8 cellular contexts compared by ENCODE assay signal in genomic region chr3:51669241-51670052, GRCh38. TPM values are rescaled to one million over a fixed set of nuclear protein-coding genes. Genes with fewer than 3 reads are reported as not detected.
DNase-seq lines count a peak whose midpoint lies in the region; ATAC-seq, FAIRE-seq and TF ChIP-seq lines count a peak whose summit lies in the region.

No MANE protein-coding gene starts in this region.

- peaks cover 10% of the 10 kb centered on the region for H3K36me3 Mint-ChIP-seq in activated CD4-positive, alpha-beta T cell treated with anti-CD3 and anti-CD28 coated beads, Interleukin-2, amount 10 ng/mL, durations not matched to agents 7 days and 5 days (ENCODE audit: low read depth)

- no peaks in the 10 kb centered on the region for H3K9me3 ChIP-seq in HepG2 (ENCODE audit: low read length)

- no peak overlapping the region for H2AFZ ChIP-seq in HepG2 (ENCODE audit: low read length)

- DNase-seq in H7: peak; percentile 89
- peak; percentile 38 for DNase-seq in NCI-H510A (lab: John Stamatoyannopoulos, UW)
- DNase-seq in activated CD4-positive, alpha-beta T cell treated with anti-CD3 and anti-CD28 coated beads, Interleukin-2, amount 10 ng/mL, durations not matched to agents 7 days and 5 days: peak; percentile 85
- peak; percentile 73 for DNase-seq in dedifferentiated amniotic fluid mesenchymal stem cell (ENCODE audit: extremely low spot score)
- DNase-seq in HepG2 (ENCODE audit: low spot score): peak; percentile 73
- DNase-seq in stimulated activated CD4-positive, alpha-beta T cell treated with anti-CD3 and anti-CD28 coated beads, Interleukin-4, amount 100 ng/mL, for 24 hours: peak; percentile 86

- ATAC-seq in HepG2 (peak; percentile 49), GM18868 (IDR thresholded peaks at IDR 0.05; ENCODE audit: unreplicated experiment) (no peak)

- peak overlapping the region; percentile 80 for H3K4me3 Mint-ChIP-seq in activated CD4-positive, alpha-beta T cell treated with anti-CD3 and anti-CD28 coated beads, Interleukin-2, amount 10 ng/mL, durations not matched to agents 7 days and 5 days

- TF ChIP-seq CTCF in C4-2B (conservative IDR thresholded peaks at IDR 0.05) (peak; percentile 95), HepG2 (CRISPR knock-in tag; IDR thresholded peaks at IDR 0.05) (peak; percentile 97)

- 46% methylated on average over 5 of the region's 9 CpGs for WGBS in HepG2 (ENCODE audit: low lambda C conversion rate)

- CTCF ChIA-PET in activated CD4-positive, alpha-beta T cell treated with anti-CD3 and anti-CD28 coated beads, Interleukin-2, amount 10 ng/mL, durations not matched to agents 7 days and 5 days (lab: Charles Lee): interaction anchor here (0.6 to 7.8 kb wide), 28 partner anchors 8 to 284 kb away, joined by 3 to 144 read pairs (median 4); partner anchors contain the start of genes DCAF1 and MANF
- CTCF ChIA-PET in HepG2 (lab: Yijun Ruan, JAX; ENCODE audit: low intra/inter-chr PET ratio, low total read pairs): interaction anchor here (0.7 to 1.9 kb wide), 5 partner anchors 13 to 168 kb away, joined by 3 to 12 read pairs (median 7); no protein-coding TSS in a partner anchor

- TF ChIP-seq POLR2A in HepG2 (IDR thresholded peaks at IDR 0.05; ENCODE audit: insufficient read depth in 1 of 2, low read depth in 2 of 2, low read length in 2 of 2): no peak

- intact Hi-C loops in HepG2 (cut with micrococcal nuclease; ENCODE audit: unreplicated experiment): loop anchor here (1.0 to 10.0 kb wide), 2 partner anchors 168 to 285 kb away; partner anchors contain the start of gene MANF

- POLR2A ChIA-PET in activated CD4-positive, alpha-beta T cell treated with anti-CD3 and anti-CD28 coated beads, Interleukin-2, amount 10 ng/mL, durations not matched to agents 7 days and 5 days (lab: Charles Lee): interaction anchor here (0.6 to 2.4 kb wide), 3 partner anchors 12 to 170 kb away, joined by 3 to 8 read pairs (median 7); partner anchors contain the start of gene DCAF1
- POLR2A ChIA-PET in HepG2 (lab: Yijun Ruan, JAX): interaction anchor here (1.6 to 4.2 kb wide), 2 partner anchors 168 to 170 kb away, joined by 9 to 44 read pairs; partner anchors contain the start of gene DCAF1

- peaks cover 56% of the 10 kb centered on the region for H3K4me1 Mint-ChIP-seq in activated CD4-positive, alpha-beta T cell treated with anti-CD3 and anti-CD28 coated beads, Interleukin-2, amount 10 ng/mL, durations not matched to agents 7 days and 5 days

- peaks cover 4% of the 10 kb centered on the region for H3K79me2 ChIP-seq in HepG2 (ENCODE audit: insufficient read depth, low read length)

- H3K27ac ChIP-seq in C4-2B (peak overlapping the region; percentile 96), HepG2 (ENCODE audit: extremely low read length, insufficient read depth, low read length) (no peak overlapping the region)

- FAIRE-seq in HepG2 (lab: Jason Lieb, UNC): peak; percentile 82

- H3K36me3 ChIP-seq in H7 (replicated peaks; ENCODE audit: control insufficient read depth, insufficient read depth, low read length) (no peaks in the 10 kb centered on the region), HepG2 (replicated peaks in 1 of 2; ENCODE audit: control insufficient read depth in 1 of 2, insufficient read depth in 2 of 2, low read length in 2 of 2) (no peaks in the 10 kb centered on the region; a peak in 1 of 5 replicates)

- no peaks in the 10 kb centered on the region for H3K9me3 Mint-ChIP-seq in activated CD4-positive, alpha-beta T cell treated with anti-CD3 and anti-CD28 coated beads, Interleukin-2, amount 10 ng/mL, durations not matched to agents 7 days and 5 days

- no peak overlapping the region for H3K4me3 ChIP-seq in H7 (ENCODE audit: insufficient read depth, low read depth, low read length)
- H3K4me3 ChIP-seq in HepG2 (replicated peaks in 1 of 3; ENCODE audit: insufficient read depth in 1 of 3, low read depth in 2 of 3, low read length in 3 of 3): no peak overlapping the region; a peak in 1 of 6 replicates

- H3K27me3 ChIP-seq in H7 (ENCODE audit: control insufficient read depth, insufficient read depth, low read length): no peaks in the 10 kb centered on the region
- no peaks in the 10 kb centered on the region for H3K27me3 ChIP-seq in HepG2 (ENCODE audit: control insufficient read depth in 1 of 2, insufficient read depth in 2 of 2, low read length in 2 of 2)

- BruUV-seq in HepG2 (replicated peaks; lab: Mats Ljungman, UMichigan): no TSS peak

- TF ChIP-seq RAD21 in HepG2 (CRISPR knock-in tag; IDR thresholded peaks at IDR 0.05): peak; percentile 77; the same call in 1 of the 2 replicates

- TF ChIP-seq EP300 in HepG2 (IDR thresholded peaks at IDR 0.05; ENCODE audit: low read depth in 2 of 2, low read length in 2 of 2) (no peak), HepG2 (CRISPR knock-in tag; IDR thresholded peaks at IDR 0.05; ENCODE audit: borderline replicate concordance) (no peak)

- no peaks in the 10 kb centered on the region for H3K27me3 Mint-ChIP-seq in activated CD4-positive, alpha-beta T cell treated with anti-CD3 and anti-CD28 coated beads, Interleukin-2, amount 10 ng/mL, durations not matched to agents 7 days and 5 days

- H3K27ac Mint-ChIP-seq in activated CD4-positive, alpha-beta T cell treated with anti-CD3 and anti-CD28 coated beads, Interleukin-2, amount 10 ng/mL, durations not matched to agents 7 days and 5 days: peak overlapping the region; percentile 87

- in situ Hi-C loops in HepG2 (cut with HindIII; ENCODE audit: extremely low pct_ligation_motif_present, low pct_unique_long_range_greater_than_20kb): loop anchor here (5.0 kb wide), 1 partner anchor 167 kb away; the partner anchor contains the start of gene DCAF1

- no peak overlapping the region for H3K9ac ChIP-seq in HepG2 (ENCODE audit: insufficient read depth, low read depth, low read length)

- H3K4me1 ChIP-seq in HepG2 (ENCODE audit: insufficient read depth, low read length): peaks cover 44% of the 10 kb centered on the region

- H3K4me2 ChIP-seq in HepG2 (ENCODE audit: low read depth, low read length): peak overlapping the region; percentile 26; the same call in 1 of the 2 replicates

- H4K20me1 ChIP-seq in HepG2 (ENCODE audit: insufficient read depth, low read length): no peaks in the 10 kb centered on the region

RNA-seq across cellular contexts. Expression of gene TEX264, which starts 1.6 kb away (rescaled TPM):
- total RNA-seq in H7 (2014; rRNA removed; shearing (Covaris generic)): 17.6 and 18.9 TPM in 2 replicates
- total RNA-seq in activated CD4-positive, alpha-beta T cell treated with anti-CD3 and anti-CD28 coated beads, Interleukin-2, amount 10 ng/mL, durations not matched to agents 7 days and 5 days: 10 to 100 TPM; 75.2 to 81.4 TPM
- total RNA-seq in HepG2 (2016; rRNA removed; fragmentation: Illumina TruSeq; extraction: Trizol): 18.8 and 35.2 TPM in 2 replicates
- 17.1 and 21.8 TPM in 2 replicates for total RNA-seq in HepG2 (2016; cell fraction: cytosol; rRNA removed; fragmentation: Illumina TruSeq; extraction: Trizol; ENCODE audit: low read depth)
- 21.1 and 37.8 TPM in 2 replicates for total RNA-seq in HepG2 (2016; cell fraction: insoluble cytoplasmic fraction; rRNA removed; fragmentation: Illumina TruSeq; extraction: Trizol)
- total RNA-seq in HepG2 (2016; cell fraction: membrane; rRNA removed; fragmentation: Illumina TruSeq; extraction: Trizol): 21.4 and 24.5 TPM in 2 replicates
- 32.3 and 33.9 TPM in 2 replicates for total RNA-seq in HepG2 (2016; cell fraction: nucleus; rRNA removed; fragmentation: Illumina TruSeq; extraction: Trizol)
- 52.1 and 59.2 TPM in 2 replicates for polyA plus RNA-seq in HepG2 (2011; rRNA removed)
- 63.4 and 75.9 TPM in 2 replicates for polyA plus RNA-seq in HepG2 (2011; cell fraction: cytosol; rRNA removed)
- 42.5 and 44.4 TPM in 2 replicates for polyA plus RNA-seq in HepG2 (2011; cell fraction: nucleus; rRNA removed)
- 22.0 and 25.2 TPM in 2 replicates for polyA plus RNA-seq in HepG2 (2012)
- polyA plus RNA-seq in HepG2 (2016; cell fraction: cytosol; fragmentation: Illumina TruSeq; extraction: Trizol; ENCODE audit: low read depth): 20.4 and 25.7 TPM in 2 replicates
- 23.5 and 26.8 TPM in 2 replicates for polyA plus RNA-seq in HepG2 (2016; cell fraction: insoluble cytoplasmic fraction; fragmentation: Illumina TruSeq; extraction: Trizol; ENCODE audit: low read depth)
- polyA plus RNA-seq in HepG2 (2016; cell fraction: membrane; fragmentation: Illumina TruSeq; extraction: Trizol; ENCODE audit: low read depth): 21.8 and 22.3 TPM in 2 replicates
- 54.4 and 73.2 TPM in 2 replicates for polyA plus RNA-seq in HepG2 (2016; cell fraction: nucleus; fragmentation: Illumina TruSeq; extraction: Trizol; ENCODE audit: insufficient read depth, low read depth)
- polyA minus RNA-seq in HepG2 (2011; rRNA and poly(A)+ RNA removed; ENCODE audit: low replicate concordance): 115 and 158 TPM in 2 replicates
- polyA minus RNA-seq in HepG2 (2011; cell fraction: cytosol; rRNA and poly(A)+ RNA removed): 28.8 and 28.9 TPM in 2 replicates
- 9.1 and 11.6 TPM in 2 replicates for polyA minus RNA-seq in HepG2 (2011; cell fraction: nucleus; rRNA and poly(A)+ RNA removed)

RNA-seq across cellular contexts. Expression of gene GRM2, which starts 37.4 kb away (rescaled TPM):
- total RNA-seq in H7 (2014; rRNA removed; shearing (Covaris generic)): 2.4 and 3.8 TPM in 2 replicates
- total RNA-seq in activated CD4-positive, alpha-beta T cell treated with anti-CD3 and anti-CD28 coated beads, Interleukin-2, amount 10 ng/mL, durations not matched to agents 7 days and 5 days: 1 to 10 TPM; 2.4 to 3.0 TPM
- 0.07 TPM in 1 of 2 replicates, not detected in the other for total RNA-seq in HepG2 (2016; rRNA removed; fragmentation: Illumina TruSeq; extraction: Trizol)
- total RNA-seq in HepG2 (2016; cell fraction: cytosol; rRNA removed; fragmentation: Illumina TruSeq; extraction: Trizol; ENCODE audit: low read depth): not detected in 2 replicates
- 0.06 TPM in 1 of 2 replicates, not detected in the other for total RNA-seq in HepG2 (2016; cell fraction: insoluble cytoplasmic fraction; rRNA removed; fragmentation: Illumina TruSeq; extraction: Trizol)
- total RNA-seq in HepG2 (2016; cell fraction: membrane; rRNA removed; fragmentation: Illumina TruSeq; extraction: Trizol): 0.03 TPM in 1 of 2 replicates, not detected in the other
- total RNA-seq in HepG2 (2016; cell fraction: nucleus; rRNA removed; fragmentation: Illumina TruSeq; extraction: Trizol): 0.06 TPM in 1 of 2 replicates, not detected in the other
- 0.04 and 0.05 TPM in 2 replicates for polyA plus RNA-seq in HepG2 (2011; rRNA removed)
- polyA plus RNA-seq in HepG2 (2011; cell fraction: cytosol; rRNA removed): 0.04 TPM in 1 of 2 replicates, not detected in the other
- polyA plus RNA-seq in HepG2 (2011; cell fraction: nucleus; rRNA removed): 0.14 and 0.24 TPM in 2 replicates
- 0.09 and 0.16 TPM in 2 replicates for polyA plus RNA-seq in HepG2 (2012)
- polyA plus RNA-seq in HepG2 (2016; cell fraction: cytosol; fragmentation: Illumina TruSeq; extraction: Trizol; ENCODE audit: low read depth): not detected in 2 replicates
- not detected in 2 replicates for polyA plus RNA-seq in HepG2 (2016; cell fraction: insoluble cytoplasmic fraction; fragmentation: Illumina TruSeq; extraction: Trizol; ENCODE audit: low read depth)
- polyA plus RNA-seq in HepG2 (2016; cell fraction: membrane; fragmentation: Illumina TruSeq; extraction: Trizol; ENCODE audit: low read depth): not detected in 2 replicates
- 0.12 TPM in 1 of 2 replicates, not detected in the other for polyA plus RNA-seq in HepG2 (2016; cell fraction: nucleus; fragmentation: Illumina TruSeq; extraction: Trizol; ENCODE audit: insufficient read depth, low read depth)
- 0.19 and 0.22 TPM in 2 replicates for polyA minus RNA-seq in HepG2 (2011; rRNA and poly(A)+ RNA removed; ENCODE audit: low replicate concordance)
- not detected in 2 replicates for polyA minus RNA-seq in HepG2 (2011; cell fraction: cytosol; rRNA and poly(A)+ RNA removed)
- polyA minus RNA-seq in HepG2 (2011; cell fraction: nucleus; rRNA and poly(A)+ RNA removed): 0.50 and 0.52 TPM in 2 replicates

Comparison
In these comparisons a context has a peak if more than half of its experiments do, and no peak if none do; other contexts are left out.
1. DNase-seq: peak in every context shown above with its lines; median percentile 89 in H7; 86 in stimulated activated CD4-positive, alpha-beta T cell treated with anti-CD3 and anti-CD28 coated beads, Interleukin-4, amount 100 ng/mL, for 24 hours; 85 in activated CD4-positive, alpha-beta T cell treated with anti-CD3 and anti-CD28 coated beads, Interleukin-2, amount 10 ng/mL, durations not matched to agents 7 days and 5 days; 73 in dedifferentiated amniotic fluid mesenchymal stem cell; 73 in HepG2; 38 in NCI-H510A.